In genomic region chr2:264493-265468, GRCh38 we compare ENCODE assay signal across 8 cellular contexts. TPM values are rescaled to one million over a fixed set of nuclear protein-coding genes. Genes with fewer than 3 reads are reported as not detected.
DNase-seq lines count a peak whose midpoint lies in the region; ATAC-seq and TF ChIP-seq lines count a peak whose summit lies in the region.

ACP1 (plus strand) TSS chr2:264947; CDS start chr2:264965, 18 bp downstream.

- H3K9ac ChIP-seq in BLaER1: peak within 1 kb of the TSS; percentile 89

- H3K27me3 ChIP-seq in BLaER1: no peaks in the 10 kb centered on the region

- CTCF ChIA-PET in activated CD4-positive, alpha-beta T cell treated with anti-CD3 and anti-CD28 coated beads for 36 hours (lab: Charles Lee): interaction anchor here (1.1 kb wide), 1 partner anchor 18 kb away, joined by 3 read pairs; no protein-coding TSS in a partner anchor

- peaks cover 10% of the 10 kb centered on the region for H3K9me3 ChIP-seq in BLaER1

- peak within 1 kb of the TSS; percentile 89 for H3K27ac ChIP-seq in BLaER1

- H3K36me3 ChIP-seq in BLaER1: peaks cover 28% of the 10 kb centered on the region

- peak within 1 kb of the TSS; percentile 92 for H3K4me3 Mint-ChIP-seq in activated CD4-positive, alpha-beta T cell treated with anti-CD3 and anti-CD28 coated beads for 36 hours

- peak within 1 kb of the TSS; percentile 97 for H3K4me2 ChIP-seq in BLaER1

- peak; percentile 91 for ATAC-seq in HG03457 (IDR thresholded peaks at IDR 0.05; ENCODE audit: unreplicated experiment)
- ATAC-seq in activated CD4-positive, alpha-beta T cell treated with anti-CD3 and anti-CD28 coated beads for 36 hours: peak; percentile 95

- peak within 1 kb of the TSS; percentile 87 for H3K27ac Mint-ChIP-seq in activated CD4-positive, alpha-beta T cell treated with anti-CD3 and anti-CD28 coated beads for 36 hours

- H3K4me1 ChIP-seq in BLaER1: peaks cover 80% of the 10 kb centered on the region

- intact Hi-C loops in activated CD4-positive, alpha-beta T cell treated with anti-CD3 and anti-CD28 coated beads for 36 hours (cut with DNase I, micrococcal nuclease): loop anchor here (1.0 to 10.0 kb wide), 4 partner anchors 174 to 413 kb away; partner anchors contain the start of gene TMEM18 (in 2 of the 2)

- H3K4me3 ChIP-seq in BLaER1 (peak within 1 kb of the TSS; percentile 92), choroid plexus epithelial cell (ENCODE audit: low read depth, low read length) (peak within 1 kb of the TSS; percentile 97)

- POLR2A ChIA-PET in activated CD4-positive, alpha-beta T cell treated with anti-CD3 and anti-CD28 coated beads for 36 hours (lab: Charles Lee): no interaction called here

- H3K27me3 Mint-ChIP-seq in activated CD4-positive, alpha-beta T cell treated with anti-CD3 and anti-CD28 coated beads for 36 hours: no peaks in the 10 kb centered on the region

- peaks cover 27% of the 10 kb centered on the region for H3K36me3 Mint-ChIP-seq in activated CD4-positive, alpha-beta T cell treated with anti-CD3 and anti-CD28 coated beads for 36 hours (ENCODE audit: low read depth)

- DNase-seq in GM19240 (ENCODE audit: insufficient read length, low spot score): peak; percentile 85
- peak; percentile 84 to 95 for DNase-seq in NCI-H524 (lab: John Stamatoyannopoulos, UW)
- DNase-seq in activated CD4-positive, alpha-beta T cell treated with anti-CD3 and anti-CD28 coated beads for 36 hours: peak; percentile 96
- DNase-seq in choroid plexus epithelial cell (ENCODE audit: low read depth): peak; percentile 97
- peak; percentile 95 for DNase-seq in kidney glomerular epithelial cell (lab: John Stamatoyannopoulos, UW)
- DNase-seq in stimulated activated CD4-positive, alpha-beta T cell treated with anti-CD3 and anti-CD28 coated beads, Interleukin-15, amount 100 ng/mL, for 48 hours (ENCODE audit: low read depth in 2 of 2): peak; percentile 90 to 92

- peaks cover 45% of the 10 kb centered on the region for H3K4me1 Mint-ChIP-seq in activated CD4-positive, alpha-beta T cell treated with anti-CD3 and anti-CD28 coated beads for 36 hours

- peak; percentile 3 for TF ChIP-seq CTCF in choroid plexus epithelial cell (conservative IDR thresholded peaks at IDR 0.05; ENCODE audit: low read depth, low read length)

- peaks cover 58% of the 10 kb centered on the region for H4K20me1 ChIP-seq in BLaER1

- no peaks in the 10 kb centered on the region for H3K9me3 Mint-ChIP-seq in activated CD4-positive, alpha-beta T cell treated with anti-CD3 and anti-CD28 coated beads for 36 hours (ENCODE audit: low read depth)

RNA-seq across cellular contexts. Expression of gene ACP1, which starts in this region (rescaled TPM):
- 100 to 1,000 TPM; 136 to 139 TPM for total RNA-seq in activated CD4-positive, alpha-beta T cell treated with anti-CD3 and anti-CD28 coated beads for 36 hours

Comparison
In these comparisons a context has a peak if more than half of its experiments do, and no peak if none do; other contexts are left out.
1. Peak in every context shown above with its lines: DNase-seq, ATAC-seq, H3K4me3 ChIP-seq and H3K27ac ChIP-seq.